In the genomic region with DNA sequence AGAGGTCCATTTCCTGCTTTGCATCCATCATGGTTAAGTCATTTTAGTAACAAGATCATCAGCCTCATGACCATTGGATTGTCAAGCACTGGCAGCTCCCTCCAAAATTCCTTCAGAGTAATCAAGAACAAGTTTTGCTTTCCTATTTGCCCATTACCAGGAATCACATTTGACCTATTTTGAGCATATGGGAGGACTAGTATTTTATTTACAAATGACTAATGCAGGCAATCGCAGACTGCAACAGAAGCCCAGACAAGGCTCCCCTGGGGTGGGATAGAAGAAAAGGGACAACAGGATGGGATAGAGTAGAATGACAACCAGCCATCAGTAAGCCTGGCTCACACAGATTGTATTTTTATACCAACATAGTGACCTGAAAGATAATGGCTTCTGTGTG, we compare ENCODE assay signal across 21 cellular contexts. TPM values are rescaled to one million over a fixed set of nuclear protein-coding genes. Genes with fewer than 3 reads are reported as not detected.
DNase-seq lines count a peak whose midpoint lies in the region; ATAC-seq, FAIRE-seq and TF ChIP-seq lines count a peak whose summit lies in the region.
"Had no signal": no experiment of that assay in that cellular context is flagged by ENCODE, and none has a peak within 500 bp of the region (broad histone marks: within the 10 kb centered on the region; RNA-seq: fewer than 3 reads in every experiment).

No MANE protein-coding gene starts in this region.

- TF ChIP-seq POLR2A in endothelial cell of umbilical vein (IDR thresholded peaks at IDR 0.05; ENCODE audit: low read depth, low read length) (no peak), thyroid gland (IDR thresholded peaks at IDR 0.05) (no peak)

- H3K36me3 ChIP-seq in endothelial cell of umbilical vein (ENCODE audit: control insufficient read depth in 2 of 2, extremely low read depth in 1 of 2, insufficient read depth in 2 of 2, low read length in 2 of 2) (no peaks in the 10 kb centered on the region), smooth muscle cell (ENCODE audit: low read depth) (no peaks in the 10 kb centered on the region), thyroid gland (no peaks in the 10 kb centered on the region)
- H3K36me3 ChIP-seq: HAP-1 had no signal

- BruUV-seq in endothelial cell of umbilical vein (replicated peaks; lab: Mats Ljungman, UMichigan), result no TSS peak

- peak overlapping the region; percentile 31 for H3K4me2 ChIP-seq in endothelial cell of umbilical vein (ENCODE audit: insufficient read depth, low read length)
- no peak overlapping the region for H3K4me2 ChIP-seq in smooth muscle cell
- H3K4me2 ChIP-seq: A549 had no signal

- POLR2A ChIA-PET in endothelial cell of umbilical vein (lab: Charles Lee), result no interaction called here

- no peak overlapping the region for H3K9ac ChIP-seq in endothelial cell of umbilical vein (replicated peaks; ENCODE audit: extremely low read depth, insufficient read depth, low read length)
- no peak overlapping the region for H3K9ac ChIP-seq in smooth muscle cell (ENCODE audit: low read depth)

- H3K27ac ChIP-seq in endothelial cell of umbilical vein (ENCODE audit: insufficient read depth, low read depth, low read length) (no peak overlapping the region), smooth muscle cell (ENCODE audit: low read depth) (no peak overlapping the region), thyroid gland (no peak overlapping the region)
- H3K27ac ChIP-seq: 22Rv1, A549, C4-2B, HL-60 had no signal

- no peak for TF ChIP-seq CTCF in endothelial cell of umbilical vein (IDR thresholded peaks at IDR 0.05; ENCODE audit: extremely low read depth in 1 of 2, insufficient read depth in 1 of 2, low read depth in 1 of 2, low read length in 2 of 2)
- TF ChIP-seq CTCF in fibroblast of mammary gland (conservative IDR thresholded peaks at IDR 0.05; ENCODE audit: control insufficient read depth, insufficient read depth, low read depth, low read length), result no peak
- no peak for TF ChIP-seq CTCF in smooth muscle cell (IDR thresholded peaks at IDR 0.05; ENCODE audit: borderline replicate concordance, insufficient read depth, poor library complexity, severe bottlenecking)
- no peak for TF ChIP-seq CTCF in thyroid gland (IDR thresholded peaks at IDR 0.05)

- ATAC-seq in activated T-cell treated with anti-CD3 and anti-CD28 coated beads, Interleukin-2, amount 50 U/mL, for 72 hours (replicated peaks in 1 of 2), result no peak
- ATAC-seq: A549, GM12878 had no signal

- H3K79me2 ChIP-seq in endothelial cell of umbilical vein (ENCODE audit: control insufficient read depth, insufficient read depth, low read length), result no peaks in the 10 kb centered on the region
- no peaks in the 10 kb centered on the region for H3K79me2 ChIP-seq in smooth muscle cell (ENCODE audit: low read depth)

- no peak overlapping the region for H3K4me3 Mint-ChIP-seq in activated T-cell treated with anti-CD3 and anti-CD28 coated beads, Interleukin-2, amount 50 U/mL, for 72 hours
- H3K4me3 Mint-ChIP-seq: CD4-positive, alpha-beta T cell had no signal

- CTCF ChIA-PET in endothelial cell of umbilical vein (lab: Charles Lee), result interaction anchor here (2.7 kb wide), 1 partner anchor 9 kb away, joined by 15 read pairs; the partner anchor contains the start of gene MMP10

- no peaks in the 10 kb centered on the region for H3F3A ChIP-seq in smooth muscle cell (ENCODE audit: low read depth)

- H3K9me3 ChIP-seq in endothelial cell of umbilical vein (replicated peaks; ENCODE audit: control insufficient read depth, insufficient read depth, low read length) (no peaks in the 10 kb centered on the region), smooth muscle cell (replicated peaks; ENCODE audit: low read depth) (no peaks in the 10 kb centered on the region), thyroid gland (no peaks in the 10 kb centered on the region)
- H3K9me3 ChIP-seq: A549, HAP-1 had no signal

- H3K27me3 ChIP-seq in endothelial cell of umbilical vein (ENCODE audit: control insufficient read depth in 2 of 2, insufficient read depth in 2 of 2, low read length in 2 of 2), result no peaks in the 10 kb centered on the region
- H3K27me3 ChIP-seq in smooth muscle cell (ENCODE audit: low read depth), result no peaks in the 10 kb centered on the region
- H3K27me3 ChIP-seq in thyroid gland, result no peaks in the 10 kb centered on the region

- WGBS in smooth muscle cell (ENCODE audit: low lambda C conversion rate), result 52% methylated on average over 1 of the region's 1 CpG
- 65 to 78% methylated on average over 1 of the region's 1 CpG for WGBS in thyroid gland, 2 donors

- FAIRE-seq in endothelial cell of umbilical vein (lab: Jason Lieb, UNC), result no peak
- FAIRE-seq: A549, GM12878, H1 had no signal

- no peaks in the 10 kb centered on the region for H3K9me1 ChIP-seq in endothelial cell of umbilical vein (replicated peaks; ENCODE audit: control insufficient read depth, extremely low read depth, insufficient read depth, low read length)

- H4K20me1 ChIP-seq in endothelial cell of umbilical vein (replicated peaks; ENCODE audit: control insufficient read depth, extremely low read depth, insufficient read depth, low read length) (no peaks in the 10 kb centered on the region), smooth muscle cell (ENCODE audit: low read depth) (no peaks in the 10 kb centered on the region)

- peak; percentile 41 for DNase-seq in DMS114 treated with DMSO at 0.1 percent for 48 hours (lab: John Stamatoyannopoulos, UW; ENCODE audit: unreplicated experiment)
- peak; percentile 40 for DNase-seq in NCI-H69 (lab: John Stamatoyannopoulos, UW)
- DNase-seq in endothelial cell of umbilical vein (ENCODE audit: low read depth, low spot score), result no peak
- peak; percentile 8 for DNase-seq in fibroblast of mammary gland (ENCODE audit: low read depth)
- DNase-seq in smooth muscle cell (lab: John Stamatoyannopoulos, UW; ENCODE audit: unreplicated experiment), result no peak
- DNase-seq in DMS53 treated with DMSO at 0.1 percent for 48 hours (lab: John Stamatoyannopoulos, UW; ENCODE audit: unreplicated experiment), result no peak
- no peak for DNase-seq in thyroid gland
- no peak for DNase-seq in activated T-cell treated with anti-CD3 and anti-CD28 coated beads, Interleukin-2, amount 50 U/mL, for 72 hours
- DNase-seq: AML-193; CD4-positive, alpha-beta T cell; DND-41; EL had no signal

- H3K4me3 ChIP-seq in endothelial cell of umbilical vein (replicated peaks in 1 of 3; ENCODE audit: insufficient read depth in 1 of 3, low read depth in 1 of 3, low read length in 3 of 3), result no peak overlapping the region
- no peak overlapping the region for H3K4me3 ChIP-seq in fibroblast of mammary gland (ENCODE audit: control insufficient read depth, low read depth, low read length)
- no peak overlapping the region for H3K4me3 ChIP-seq in smooth muscle cell
- H3K4me3 ChIP-seq in thyroid gland (replicated peaks in 1 of 3), result no peak overlapping the region
- H3K4me3 ChIP-seq: A549, GM12878, HAP-1 had no signal

- H3K36me3 Mint-ChIP-seq in activated T-cell treated with anti-CD3 and anti-CD28 coated beads, Interleukin-2, amount 50 U/mL, for 72 hours (ENCODE audit: insufficient read depth in 2 of 2), result no peaks in the 10 kb centered on the region

- H3K4me1 Mint-ChIP-seq in activated T-cell treated with anti-CD3 and anti-CD28 coated beads, Interleukin-2, amount 50 U/mL, for 72 hours (ENCODE audit: low read depth), result no peaks in the 10 kb centered on the region

- H2AFZ ChIP-seq in endothelial cell of umbilical vein (ENCODE audit: low read depth, low read length), result no peak overlapping the region
- no peak overlapping the region for H2AFZ ChIP-seq in smooth muscle cell (ENCODE audit: low read depth)

- intact Hi-C loops in endothelial cell of umbilical vein (cut with micrococcal nuclease) (loop anchor here (1.0 kb wide), 1 partner anchor 8 kb away; no protein-coding TSS in a partner anchor), thyroid gland (cut with DNase I) (no loop called here)

- no peaks in the 10 kb centered on the region for H3K9me3 Mint-ChIP-seq in activated T-cell treated with anti-CD3 and anti-CD28 coated beads, Interleukin-2, amount 50 U/mL, for 72 hours

- H3K27ac Mint-ChIP-seq in activated T-cell treated with anti-CD3 and anti-CD28 coated beads, Interleukin-2, amount 50 U/mL, for 72 hours, result no peak overlapping the region
- H3K27ac Mint-ChIP-seq: CD4-positive, alpha-beta T cell had no signal

- H3K27me3 Mint-ChIP-seq in activated T-cell treated with anti-CD3 and anti-CD28 coated beads, Interleukin-2, amount 50 U/mL, for 72 hours (ENCODE audit: low read depth), result peaks cover 16% of the 10 kb centered on the region

- H3K4me1 ChIP-seq in endothelial cell of umbilical vein (ENCODE audit: control insufficient read depth, extremely low read depth, insufficient read depth, low read length) (peaks cover 12% of the 10 kb centered on the region), smooth muscle cell (ENCODE audit: low read depth) (no peaks in the 10 kb centered on the region), thyroid gland (no peaks in the 10 kb centered on the region)
- H3K4me1 ChIP-seq: A549, HAP-1 had no signal

- dilution Hi-C loops in endothelial cell of umbilical vein (cut with MboI; ENCODE audit: extremely low pct_ligation_motif_present, low sequenced_read_pairs), result no loop called here

RNA-seq across cellular contexts. Expression of gene MMP10, which starts 9.1 kb away (rescaled TPM):
- total RNA-seq in endothelial cell of umbilical vein (15.0 and 22.8 TPM in 2 replicates), smooth muscle cell (4.0 and 7.3 TPM in 2 replicates), thyroid gland (not detected)
- polyA plus RNA-seq in endothelial cell of umbilical vein (3.8 and 4.3 TPM in 2 replicates), smooth muscle cell (1.1 and 6.7 TPM in 2 replicates)
- 3.4 and 3.7 TPM in 2 replicates for polyA plus RNA-seq in endothelial cell of umbilical vein (2011; cell fraction: cytosol; rRNA removed)
- polyA plus RNA-seq in endothelial cell of umbilical vein (2011; cell fraction: nucleus; rRNA removed), result 3.3 and 4.0 TPM in 2 replicates
- 34.8 and 124 TPM in 2 replicates for polyA plus RNA-seq in endothelial cell of umbilical vein (2012)
- polyA minus RNA-seq in endothelial cell of umbilical vein, result 4.8 and 5.9 TPM in 2 replicates
- not detected for polyA minus RNA-seq in endothelial cell of umbilical vein (2011; cell fraction: cytosol; rRNA and poly(A)+ RNA removed)
- polyA minus RNA-seq in endothelial cell of umbilical vein (2011; cell fraction: nucleus; rRNA and poly(A)+ RNA removed), result 0.58 and 0.87 TPM in 2 replicates
- 1 to 10 TPM in 1 of 2 donors, not detected in 1; 1.2 TPM for total RNA-seq in activated T-cell treated with anti-CD3 and anti-CD28 coated beads, Interleukin-2, amount 50 U/mL, for 72 hours
- total RNA-seq: CD4-positive, alpha-beta T cell; GM12878; HT1080 had no signal
- polyA plus RNA-seq: GM12878 had no signal

RNA-seq across cellular contexts. Expression of gene MMP1, which starts 26.6 kb away (rescaled TPM):
- total RNA-seq in endothelial cell of umbilical vein (1,684 and 1,694 TPM in 2 replicates), smooth muscle cell (27.8 and 38.3 TPM in 2 replicates), thyroid gland (not detected)
- polyA plus RNA-seq in endothelial cell of umbilical vein (1.4 and 1.5 TPM in 2 replicates), smooth muscle cell (9.1 and 24.0 TPM in 2 replicates)
- polyA plus RNA-seq in endothelial cell of umbilical vein (2011; cell fraction: cytosol; rRNA removed), result 1.0 and 1.1 TPM in 2 replicates
- 0.88 and 1.1 TPM in 2 replicates for polyA plus RNA-seq in endothelial cell of umbilical vein (2011; cell fraction: nucleus; rRNA removed)
- 688 and 1,544 TPM in 2 replicates for polyA plus RNA-seq in endothelial cell of umbilical vein (2012)
- polyA minus RNA-seq in endothelial cell of umbilical vein, result 1.3 and 2.3 TPM in 2 replicates
- polyA minus RNA-seq in endothelial cell of umbilical vein (2011; cell fraction: cytosol; rRNA and poly(A)+ RNA removed), result not detected
- polyA minus RNA-seq in endothelial cell of umbilical vein (2011; cell fraction: nucleus; rRNA and poly(A)+ RNA removed), result 0.29 and 0.77 TPM in 2 replicates
- total RNA-seq in activated T-cell treated with anti-CD3 and anti-CD28 coated beads, Interleukin-2, amount 50 U/mL, for 72 hours, result not detected
- total RNA-seq: CD4-positive, alpha-beta T cell; GM12878; H1 had no signal
- polyA plus RNA-seq: GM12878, H1 had no signal

RNA-seq across cellular contexts. Expression of gene MMP8, which starts 46.6 kb away (rescaled TPM):
- not detected in 2 replicates for total RNA-seq in endothelial cell of umbilical vein
- polyA plus RNA-seq in endothelial cell of umbilical vein, result not detected in 2 replicates
- not detected in 2 replicates for polyA plus RNA-seq in endothelial cell of umbilical vein (2011; cell fraction: cytosol; rRNA removed)
- polyA plus RNA-seq in endothelial cell of umbilical vein (2011; cell fraction: nucleus; rRNA removed), result not detected in 2 replicates
- not detected in 2 replicates for polyA plus RNA-seq in endothelial cell of umbilical vein (2012)
- not detected in 2 replicates for polyA minus RNA-seq in endothelial cell of umbilical vein
- polyA minus RNA-seq in endothelial cell of umbilical vein (2011; cell fraction: cytosol; rRNA and poly(A)+ RNA removed), result not detected
- polyA minus RNA-seq in endothelial cell of umbilical vein (2011; cell fraction: nucleus; rRNA and poly(A)+ RNA removed), result not detected in 2 replicates
- 0.81 TPM in 1 of 2 replicates, not detected in the other for total RNA-seq in smooth muscle cell
- not detected in 2 replicates for polyA plus RNA-seq in smooth muscle cell
- under 1 TPM in 2 of 4 donors, not detected in 2; 0.24 to 0.45 TPM for total RNA-seq in thyroid gland
- not detected for total RNA-seq in activated T-cell treated with anti-CD3 and anti-CD28 coated beads, Interleukin-2, amount 50 U/mL, for 72 hours
- total RNA-seq: CD4-positive, alpha-beta T cell; GM12878; H1 had no signal
- polyA plus RNA-seq: A549, BJ, H1 had no signal

Comparison
In these comparisons a context has a peak if more than half of its experiments do, and no peak if none do; other contexts are left out.
1. DNase-seq: peak in DMS114 treated with DMSO at 0.1 percent for 48 hours (single experiment), NCI-H69 (single experiment) and fibroblast of mammary gland (single experiment); none in endothelial cell of umbilical vein (single experiment), smooth muscle cell (single experiment), DMS53 treated with DMSO at 0.1 percent for 48 hours (single experiment), thyroid gland (0 of 2) and activated T-cell treated with anti-CD3 and anti-CD28 coated beads, Interleukin-2, amount 50 U/mL, for 72 hours (0 of 2).
2. RNA of gene MMP1, which starts 26.6 kb away (total RNA-seq): 1,684 to 1,694 TPM in endothelial cell of umbilical vein; 27.8 to 38.3 TPM in smooth muscle cell, not detected in thyroid gland and not detected in activated T-cell treated with anti-CD3 and anti-CD28 coated beads, Interleukin-2, amount 50 U/mL, for 72 hours; every median in the first group is over 10 times any median in the second.